Comparison of ENCODE assay signal across 10 cellular contexts in the genomic region with DNA sequence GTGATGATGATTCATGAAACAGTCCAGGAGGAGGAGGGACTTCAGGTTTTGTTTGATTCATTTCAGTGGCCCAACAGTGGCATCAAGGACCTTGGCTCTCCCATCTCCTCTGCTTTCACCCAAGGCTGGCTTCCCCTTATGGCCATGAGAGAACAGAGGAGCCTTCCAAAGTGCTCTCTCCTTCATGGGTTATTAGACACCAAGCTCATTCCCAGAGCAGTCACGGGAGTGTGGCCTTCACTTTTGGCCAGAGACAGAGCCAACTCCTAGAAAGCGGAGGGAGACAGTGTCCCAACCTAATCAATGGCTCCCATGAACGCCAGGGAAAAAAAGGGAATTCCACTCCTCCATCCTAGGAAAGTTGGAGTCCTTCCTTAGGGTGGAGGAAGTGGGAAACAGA. TPM values are rescaled to one million over a fixed set of nuclear protein-coding genes. Genes with fewer than 3 reads are reported as not detected.
DNase-seq lines count a peak whose midpoint lies in the region; ATAC-seq, FAIRE-seq and TF ChIP-seq lines count a peak whose summit lies in the region.
"Had no signal": no experiment of that assay in that cellular context is flagged by ENCODE, and none has a peak within 500 bp of the region (broad histone marks: within the 10 kb centered on the region; RNA-seq: fewer than 3 reads in every experiment).

No MANE protein-coding gene starts in this region.

- CTCF ChIA-PET in A549 (lab: Yijun Ruan, JAX) = no interaction called here

- no peaks in the 10 kb centered on the region for H3K27me3 Mint-ChIP-seq in activated T-helper 1 cell treated with anti-CD3 and anti-CD28 coated beads, Interleukin-12 subunit alpha, Interleukin-12 subunit beta, Interleukin-2, Interleukin-4 antibody, amounts not matched to agents 30 ng/mL and 10 ng/mL and 1 ng/mL, durations not matched to agents 14 hours and 24 hours and 36 hours (ENCODE audit: insufficient read depth)

- H3K36me3 ChIP-seq in HAP-1 (replicated peaks) (peaks cover 11% of the 10 kb centered on the region), lower lobe of right lung (peaks cover 10% of the 10 kb centered on the region), body of pancreas (replicated peaks in 1 of 2; ENCODE audit: insufficient read depth in 1 of 2, low read depth in 2 of 2) (no peaks in the 10 kb centered on the region)

- peak overlapping the region; percentile 87 for H3K4me3 ChIP-seq in A549
- peak overlapping the region; percentile 82 for H3K4me3 ChIP-seq in HAP-1
- H3K4me3 ChIP-seq in lower lobe of right lung = peak overlapping the region; percentile 93
- no peak overlapping the region for H3K4me3 ChIP-seq in body of pancreas

- H3K9me3 ChIP-seq in A549 = no peaks in the 10 kb centered on the region
- H3K9me3 ChIP-seq in HAP-1 = no peaks in the 10 kb centered on the region
- H3K9me3 ChIP-seq in lower lobe of right lung = no peaks in the 10 kb centered on the region
- no peaks in the 10 kb centered on the region for H3K9me3 ChIP-seq in body of pancreas

- peak overlapping the region; percentile 83 for H3K4me3 Mint-ChIP-seq in activated T-helper 1 cell treated with anti-CD3 and anti-CD28 coated beads, Interleukin-12 subunit alpha, Interleukin-12 subunit beta, Interleukin-2, Interleukin-4 antibody, amounts not matched to agents 30 ng/mL and 10 ng/mL and 1 ng/mL, durations not matched to agents 14 hours and 24 hours and 36 hours

- TF ChIP-seq RAD21 in A549 (conservative IDR thresholded peaks at IDR 0.05 in 1 of 2, IDR thresholded peaks at IDR 0.05 in 1 of 2) = no peak

- FAIRE-seq in A549 (lab: Jason Lieb, UNC) = no peak

- DNase-seq in A549 (ENCODE audit: low read depth in 1 of 2, low spot score in 1 of 2) (no peak), HAP-1 (ENCODE audit: low spot score in 2 of 2) (peak in 1 of 2 experiments; percentile 7), lower lobe of right lung (no peak), body of pancreas (no peak), KG1 (lab: John Stamatoyannopoulos, UW) (no peak), Right ventricle myocardium inferior (ENCODE audit: missing footprints) (no peak), NOMO-1 treated with DMSO at 0.1 percent for 48 hours (lab: John Stamatoyannopoulos, UW; ENCODE audit: unreplicated experiment) (no peak)
- no peak for DNase-seq in activated T-helper 1 cell treated with anti-CD3 and anti-CD28 coated beads, Interleukin-12 subunit alpha, Interleukin-12 subunit beta, Interleukin-2, Interleukin-4 antibody, amounts not matched to agents 30 ng/mL and 10 ng/mL and 1 ng/mL, durations not matched to agents 14 hours and 24 hours and 36 hours (ENCODE audit: low spot score)
- DNase-seq: aorta, NCI-H2081 treated with DMSO at 0.1 percent for 48 hours had no signal

- H3K36me3 Mint-ChIP-seq in activated T-helper 1 cell treated with anti-CD3 and anti-CD28 coated beads, Interleukin-12 subunit alpha, Interleukin-12 subunit beta, Interleukin-2, Interleukin-4 antibody, amounts not matched to agents 30 ng/mL and 10 ng/mL and 1 ng/mL, durations not matched to agents 14 hours and 24 hours and 36 hours (ENCODE audit: low read depth) = peaks cover 25% of the 10 kb centered on the region

- H3K27ac ChIP-seq in A549 = peak overlapping the region; percentile 98 to 100; a peak in 4 of 6 replicates
- peak overlapping the region; percentile 100 for H3K27ac ChIP-seq in lower lobe of right lung
- peak overlapping the region in 1 of 4 donors; percentile 99 for H3K27ac ChIP-seq in body of pancreas

- intact Hi-C loops in activated T-helper 1 cell treated with anti-CD3 and anti-CD28 coated beads, Interleukin-12 subunit alpha, Interleukin-12 subunit beta, Interleukin-2, Interleukin-4 antibody, amounts not matched to agents 30 ng/mL and 10 ng/mL and 1 ng/mL, durations not matched to agents 14 hours and 24 hours and 36 hours (cut with micrococcal nuclease) = no loop called here
- intact Hi-C loops in lower lobe of right lung (cut with DNase I) (no loop called here), body of pancreas (cut with DNase I) (no loop called here), Right ventricle myocardium inferior (cut with DNase I) (loop anchor here (5.0 kb wide), 1 partner anchor 38 kb away; no protein-coding TSS in a partner anchor)

- TF ChIP-seq CTCF in A549 (IDR thresholded peaks at IDR 0.05) (no peak), lower lobe of right lung (IDR thresholded peaks at IDR 0.05) (no peak), body of pancreas (IDR thresholded peaks at IDR 0.05) (no peak)

- WGBS in A549 (ENCODE audit: missing lambda C conversion rate) = 87% methylated on average over 3 of the region's 3 CpGs
- 56 to 75% methylated on average over 2 to 3 of the region's 3 CpGs for WGBS in body of pancreas, 2 donors

- peaks cover 61% of the 10 kb centered on the region for H3K4me1 Mint-ChIP-seq in activated T-helper 1 cell treated with anti-CD3 and anti-CD28 coated beads, Interleukin-12 subunit alpha, Interleukin-12 subunit beta, Interleukin-2, Interleukin-4 antibody, amounts not matched to agents 30 ng/mL and 10 ng/mL and 1 ng/mL, durations not matched to agents 14 hours and 24 hours and 36 hours (ENCODE audit: low read depth)

- no peaks in the 10 kb centered on the region for H3K9me3 Mint-ChIP-seq in activated T-helper 1 cell treated with anti-CD3 and anti-CD28 coated beads, Interleukin-12 subunit alpha, Interleukin-12 subunit beta, Interleukin-2, Interleukin-4 antibody, amounts not matched to agents 30 ng/mL and 10 ng/mL and 1 ng/mL, durations not matched to agents 14 hours and 24 hours and 36 hours

- peaks cover 25% of the 10 kb centered on the region for H3K4me1 ChIP-seq in A549
- H3K4me1 ChIP-seq in HAP-1 = peaks cover 10% of the 10 kb centered on the region
- peaks cover 64% of the 10 kb centered on the region for H3K4me1 ChIP-seq in lower lobe of right lung
- H3K4me1 ChIP-seq in body of pancreas = peaks cover 45% of the 10 kb centered on the region

- ATAC-seq in A549 (no peak), lower lobe of right lung (no peak), body of pancreas (no peak), Right ventricle myocardium inferior (no peak)

- POLR2A ChIA-PET in A549 (lab: Yijun Ruan, JAX) = no interaction called here

- H3K27ac Mint-ChIP-seq in activated T-helper 1 cell treated with anti-CD3 and anti-CD28 coated beads, Interleukin-12 subunit alpha, Interleukin-12 subunit beta, Interleukin-2, Interleukin-4 antibody, amounts not matched to agents 30 ng/mL and 10 ng/mL and 1 ng/mL, durations not matched to agents 14 hours and 24 hours and 36 hours = peak overlapping the region; percentile 81

- H3K27me3 ChIP-seq in HAP-1 (ENCODE audit: low read depth) (no peaks in the 10 kb centered on the region), lower lobe of right lung (ENCODE audit: low read depth) (no peaks in the 10 kb centered on the region), body of pancreas (no peaks in the 10 kb centered on the region)

- peak overlapping the region; percentile 83 for H3K4me2 ChIP-seq in A549

- in situ Hi-C loops in HAP-1 (cut with MboI; ENCODE audit: low sequenced_read_pairs) = no loop called here

- TF ChIP-seq POLR2A in A549 (IDR thresholded peaks at IDR 0.05; ENCODE audit: low read length) = no peak
- no peak for TF ChIP-seq POLR2A in body of pancreas (IDR thresholded peaks at IDR 0.05)

- no peak for TF ChIP-seq EP300 in A549 (IDR thresholded peaks at IDR 0.05)

RNA-seq across cellular contexts. Expression of a gene that starts 0.9 kb away (rescaled TPM):
- 11.8 and 14.3 TPM in 2 replicates for polyA plus RNA-seq in A549 (2011; rRNA removed)
- polyA plus RNA-seq in A549 (2012; cell fraction: cytosol; rRNA removed) = 6.8 and 8.6 TPM in 2 replicates
- 7.9 and 8.2 TPM in 2 replicates for polyA plus RNA-seq in A549 (2012; cell fraction: nucleus; rRNA removed)
- 5.2 to 5.8 TPM (median 5.6 TPM) in 3 replicates for polyA plus RNA-seq in A549 (2017; fragmentation: RNase III; extraction: RNeasy Plus Mini Kit Qiagen cat#74134 plus additional on column Dnase treatment)
- 5.4 and 6.1 TPM in 2 replicates for polyA minus RNA-seq in A549 (2011; rRNA and poly(A)+ RNA removed)
- 8.6 and 10.7 TPM in 2 replicates for total RNA-seq in activated T-helper 1 cell treated with anti-CD3 and anti-CD28 coated beads, Interleukin-12 subunit alpha, Interleukin-12 subunit beta, Interleukin-2, Interleukin-4 antibody, amounts not matched to agents 30 ng/mL and 10 ng/mL and 1 ng/mL, durations not matched to agents 14 hours and 24 hours and 36 hours
- total RNA-seq in lower lobe of right lung = 5.7 TPM
- total RNA-seq in body of pancreas = 1 to 10 TPM; 4.7 to 6.6 TPM
- 14.4 TPM for total RNA-seq in Right ventricle myocardium inferior

RNA-seq across cellular contexts. Expression of a gene that starts 1.5 kb away (rescaled TPM):
- 16.5 and 18.9 TPM in 2 replicates for polyA plus RNA-seq in A549 (2011; rRNA removed)
- 19.6 and 22.0 TPM in 2 replicates for polyA plus RNA-seq in A549 (2012; cell fraction: cytosol; rRNA removed)
- 52.7 and 56.8 TPM in 2 replicates for polyA plus RNA-seq in A549 (2012; cell fraction: nucleus; rRNA removed)
- polyA plus RNA-seq in A549 (2017; fragmentation: RNase III; extraction: RNeasy Plus Mini Kit Qiagen cat#74134 plus additional on column Dnase treatment) = 10.6 to 13.4 TPM (median 12.0 TPM) in 3 replicates
- 42.4 and 55.2 TPM in 2 replicates for polyA minus RNA-seq in A549 (2011; rRNA and poly(A)+ RNA removed)
- total RNA-seq in activated T-helper 1 cell treated with anti-CD3 and anti-CD28 coated beads, Interleukin-12 subunit alpha, Interleukin-12 subunit beta, Interleukin-2, Interleukin-4 antibody, amounts not matched to agents 30 ng/mL and 10 ng/mL and 1 ng/mL, durations not matched to agents 14 hours and 24 hours and 36 hours = 21.9 and 25.2 TPM in 2 replicates
- 29.3 TPM for total RNA-seq in lower lobe of right lung
- 10 to 100 TPM; 17.9 to 26.0 TPM for total RNA-seq in body of pancreas
- total RNA-seq in Right ventricle myocardium inferior = 5.9 TPM

RNA-seq across cellular contexts. Expression of a gene that starts 9.0 kb away (rescaled TPM):
- 9.2 and 20.0 TPM in 2 replicates for polyA plus RNA-seq in A549 (2011; rRNA removed)
- 20.3 and 33.9 TPM in 2 replicates for polyA plus RNA-seq in A549 (2012; cell fraction: cytosol; rRNA removed)
- 87.4 and 124 TPM in 2 replicates for polyA plus RNA-seq in A549 (2012; cell fraction: nucleus; rRNA removed)
- polyA plus RNA-seq in A549 (2017; fragmentation: RNase III; extraction: RNeasy Plus Mini Kit Qiagen cat#74134 plus additional on column Dnase treatment) = 23.7 to 26.4 TPM (median 26.3 TPM) in 3 replicates
- polyA minus RNA-seq in A549 (2011; rRNA and poly(A)+ RNA removed) = 24.9 and 34.2 TPM in 2 replicates
- 61.8 and 62.8 TPM in 2 replicates for total RNA-seq in activated T-helper 1 cell treated with anti-CD3 and anti-CD28 coated beads, Interleukin-12 subunit alpha, Interleukin-12 subunit beta, Interleukin-2, Interleukin-4 antibody, amounts not matched to agents 30 ng/mL and 10 ng/mL and 1 ng/mL, durations not matched to agents 14 hours and 24 hours and 36 hours
- 102 TPM for total RNA-seq in lower lobe of right lung
- 100 to 1,000 TPM in 1 of 2 donors, 10 to 100 TPM in 1; 63.3 to 162 TPM for total RNA-seq in body of pancreas
- 98.4 TPM for total RNA-seq in Right ventricle myocardium inferior

RNA-seq across cellular contexts. Expression of a gene that starts 27.3 kb away (rescaled TPM):
- polyA plus RNA-seq in A549 (2011; rRNA removed) (8.4 and 9.5 TPM in 2 replicates), A549 (2017; fragmentation: RNase III; extraction: RNeasy Plus Mini Kit Qiagen cat#74134 plus additional on column Dnase treatment) (15.8 to 17.7 TPM (median 15.9 TPM) in 3 replicates)
- polyA plus RNA-seq in A549 (2012; cell fraction: cytosol; rRNA removed) = 29.9 and 35.6 TPM in 2 replicates
- polyA plus RNA-seq in A549 (2012; cell fraction: nucleus; rRNA removed) = 89.6 and 119 TPM in 2 replicates
- polyA minus RNA-seq in A549 (2011; rRNA and poly(A)+ RNA removed) = 7.1 and 8.4 TPM in 2 replicates
- total RNA-seq in activated T-helper 1 cell treated with anti-CD3 and anti-CD28 coated beads, Interleukin-12 subunit alpha, Interleukin-12 subunit beta, Interleukin-2, Interleukin-4 antibody, amounts not matched to agents 30 ng/mL and 10 ng/mL and 1 ng/mL, durations not matched to agents 14 hours and 24 hours and 36 hours = 49.8 and 55.4 TPM in 2 replicates
- total RNA-seq in lower lobe of right lung (37.2 TPM), body of pancreas (10 to 100 TPM; 16.3 to 34.3 TPM), Right ventricle myocardium inferior (51.8 TPM)

Comparison
In these comparisons a context has a peak if more than half of its experiments do, and no peak if none do; other contexts are left out.
1. H3K4me3 ChIP-seq: peak in A549 (single experiment), HAP-1 (single experiment) and lower lobe of right lung (single experiment); none in body of pancreas (0 of 2).